26 cellular contexts compared by ENCODE assay signal in the genomic region with DNA sequence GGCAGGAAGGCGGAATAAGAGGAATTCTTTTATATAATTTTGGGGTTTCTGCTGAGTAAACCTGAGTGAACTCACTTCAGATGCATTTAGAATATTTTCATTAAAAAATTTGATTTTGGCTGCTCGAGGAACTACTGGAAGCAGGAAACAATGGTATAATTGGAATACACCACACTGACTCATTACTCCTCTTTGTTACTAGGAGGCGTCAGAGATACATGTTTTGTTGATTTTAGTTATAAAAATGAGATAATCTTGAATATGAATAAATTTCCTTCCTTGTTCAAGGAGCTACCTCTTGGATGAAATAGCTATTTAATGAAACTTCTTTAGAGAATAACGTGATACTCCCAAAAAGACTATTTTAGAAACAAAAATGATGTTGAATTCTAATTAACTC.
"Had no signal": no experiment of that assay in that cellular context is flagged by ENCODE, and none has a peak within 500 bp of the region (broad histone marks: within the 10 kb centered on the region; RNA-seq: fewer than 3 reads in every experiment).

No MANE protein-coding gene starts in this region.

- H3K4me1 ChIP-seq: left ventricle myocardium inferior, pancreas, prostate gland, suprapubic skin, tibial artery, uterus had no signal

- H3K27me3 Mint-ChIP-seq: memory B cell; naive thymus-derived CD8-positive, alpha-beta T cell; stimulated activated naive CD8-positive, alpha-beta T cell treated with anti-CD3 and anti-CD28 coated beads, Interleukin-15, Interleukin-2, amounts not matched to agents 100 ng/mL and 50 ng/mL, for 24 hours had no signal

- H3K4me1 Mint-ChIP-seq: memory B cell; naive thymus-derived CD8-positive, alpha-beta T cell; neural crest cell; stimulated activated effector memory CD8-positive, alpha-beta T cell treated with anti-CD3 and anti-CD28 coated beads, Interleukin-12 subunit alpha, Interleukin-12 subunit beta, amount 100 ng/mL, for 72 hours had no signal

- H3K4me3 Mint-ChIP-seq: memory B cell; naive thymus-derived CD8-positive, alpha-beta T cell; nephron; neural crest cell; stimulated activated effector memory CD8-positive, alpha-beta T cell treated with anti-CD3 and anti-CD28 coated beads, Interleukin-12 subunit alpha, Interleukin-12 subunit beta, amount 100 ng/mL, for 72 hours; stimulated activated naive CD8-positive, alpha-beta T cell treated with anti-CD3 and anti-CD28 coated beads, Interleukin-15, Interleukin-2, amounts not matched to agents 100 ng/mL and 50 ng/mL, for 24 hours had no signal

- H3K4me3 ChIP-seq: left ventricle myocardium inferior, lung, pancreas, prostate gland, skin epidermis, suprapubic skin, thoracic aorta, tibial artery, uterus had no signal

- ATAC-seq: naive thymus-derived CD8-positive, alpha-beta T cell; pancreas; right cardiac atrium; sciatic nerve; stimulated activated effector memory CD8-positive, alpha-beta T cell treated with anti-CD3 and anti-CD28 coated beads, Interleukin-12 subunit alpha, Interleukin-12 subunit beta, amount 100 ng/mL, for 72 hours had no signal

- H3K36me3 ChIP-seq: prostate gland, uterus had no signal

- H3K27ac ChIP-seq: left ventricle myocardium inferior, pancreas, prostate gland, skin epidermis, suprapubic skin, thoracic aorta, tibial artery, uterus had no signal

- H3K27ac Mint-ChIP-seq: memory B cell; naive thymus-derived CD8-positive, alpha-beta T cell; nephron; stimulated activated effector memory CD8-positive, alpha-beta T cell treated with anti-CD3 and anti-CD28 coated beads, Interleukin-12 subunit alpha, Interleukin-12 subunit beta, amount 100 ng/mL, for 72 hours; stimulated activated naive CD8-positive, alpha-beta T cell treated with anti-CD3 and anti-CD28 coated beads, Interleukin-15, Interleukin-2, amounts not matched to agents 100 ng/mL and 50 ng/mL, for 24 hours had no signal

- DNase-seq: islet precursor cell; left ventricle myocardium inferior; naive thymus-derived CD8-positive, alpha-beta T cell; nucleus accumbens; pancreas; posterior cingulate gyrus; retina; right cardiac atrium; stimulated activated CD4-positive, alpha-beta T cell treated with anti-CD3 and anti-CD28 coated beads, Interleukin-12 subunit alpha, Interleukin-12 subunit beta, amount 100 ng/mL, for 4 hours; stimulated activated CD4-positive, alpha-beta T cell treated with anti-CD3 and anti-CD28 coated beads, Interleukin-15, amount 100 ng/mL, for 24 hours; stimulated activated CD4-positive, alpha-beta T cell treated with anti-CD3 and anti-CD28 coated beads, Interleukin-4, amount 100 ng/mL, for 24 hours; stimulated activated naive CD4-positive, alpha-beta T cell; tibial artery; trophoblast cell; uterus had no signal

- H3K9me3 ChIP-seq: left ventricle myocardium inferior, pancreas, prostate gland, suprapubic skin, thoracic aorta, tibial artery, uterus had no signal

- H3K27me3 ChIP-seq: pancreas, suprapubic skin, tibial artery, uterus had no signal

- FAIRE-seq: pancreas had no signal
